In the genomic region with DNA sequence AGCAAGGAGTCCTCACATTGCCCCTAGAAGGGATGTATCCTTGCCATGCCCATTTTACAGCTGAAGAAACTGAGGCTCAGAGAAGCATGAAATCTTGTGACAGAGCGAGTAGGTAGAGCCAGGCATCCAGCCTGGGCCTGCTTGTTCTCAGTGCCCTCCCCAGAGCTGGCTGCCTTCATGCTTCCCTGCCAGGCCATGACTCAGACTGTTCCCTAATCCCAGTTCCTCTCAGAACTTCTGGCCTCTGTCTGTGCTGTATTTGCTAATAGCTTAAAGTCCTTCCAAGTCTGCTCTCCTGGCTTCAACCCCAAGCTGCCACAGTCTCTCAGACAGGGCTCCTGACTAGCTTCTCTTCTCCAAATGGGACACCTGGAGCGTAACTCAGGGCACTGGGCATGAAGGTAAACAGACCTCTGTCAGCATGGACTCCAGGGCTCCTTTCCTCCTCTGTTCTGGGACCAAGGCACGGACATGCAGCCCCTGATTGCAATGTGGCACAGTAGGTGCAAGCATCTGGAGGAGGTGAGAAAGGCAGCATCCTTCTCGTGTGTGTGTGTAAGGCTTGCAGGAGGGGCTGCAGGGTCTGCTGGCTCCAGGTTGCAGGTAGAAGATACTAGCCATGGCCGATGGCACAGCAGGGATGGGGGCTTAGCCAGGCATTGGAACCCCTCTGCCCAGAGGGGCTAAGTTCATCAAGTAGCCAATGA, we compare ENCODE assay signal across 1 cellular context.
TF ChIP-seq lines count a peak whose summit lies in the region.

No MANE protein-coding gene starts in this region.

TF ChIP-seq in SK-N-SH, 30 proteins besides CTCF, POLR2A, EP300 and RAD21 (continued from another document):
- TF ChIP-seq, protein P1, sequence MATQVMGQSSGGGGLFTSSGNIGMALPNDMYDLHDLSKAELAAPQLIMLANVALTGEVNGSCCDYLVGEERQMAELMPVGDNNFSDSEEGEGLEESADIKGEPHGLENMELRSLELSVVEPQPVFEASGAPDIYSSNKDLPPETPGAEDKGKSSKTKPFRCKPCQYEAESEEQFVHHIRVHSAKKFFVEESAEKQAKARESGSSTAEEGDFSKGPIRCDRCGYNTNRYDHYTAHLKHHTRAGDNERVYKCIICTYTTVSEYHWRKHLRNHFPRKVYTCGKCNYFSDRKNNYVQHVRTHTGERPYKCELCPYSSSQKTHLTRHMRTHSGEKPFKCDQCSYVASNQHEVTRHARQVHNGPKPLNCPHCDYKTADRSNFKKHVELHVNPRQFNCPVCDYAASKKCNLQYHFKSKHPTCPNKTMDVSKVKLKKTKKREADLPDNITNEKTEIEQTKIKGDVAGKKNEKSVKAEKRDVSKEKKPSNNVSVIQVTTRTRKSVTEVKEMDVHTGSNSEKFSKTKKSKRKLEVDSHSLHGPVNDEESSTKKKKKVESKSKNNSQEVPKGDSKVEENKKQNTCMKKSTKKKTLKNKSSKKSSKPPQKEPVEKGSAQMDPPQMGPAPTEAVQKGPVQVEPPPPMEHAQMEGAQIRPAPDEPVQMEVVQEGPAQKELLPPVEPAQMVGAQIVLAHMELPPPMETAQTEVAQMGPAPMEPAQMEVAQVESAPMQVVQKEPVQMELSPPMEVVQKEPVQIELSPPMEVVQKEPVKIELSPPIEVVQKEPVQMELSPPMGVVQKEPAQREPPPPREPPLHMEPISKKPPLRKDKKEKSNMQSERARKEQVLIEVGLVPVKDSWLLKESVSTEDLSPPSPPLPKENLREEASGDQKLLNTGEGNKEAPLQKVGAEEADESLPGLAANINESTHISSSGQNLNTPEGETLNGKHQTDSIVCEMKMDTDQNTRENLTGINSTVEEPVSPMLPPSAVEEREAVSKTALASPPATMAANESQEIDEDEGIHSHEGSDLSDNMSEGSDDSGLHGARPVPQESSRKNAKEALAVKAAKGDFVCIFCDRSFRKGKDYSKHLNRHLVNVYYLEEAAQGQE (IDR thresholded peaks at IDR 0.05; ENCODE audit: low read depth, low read length) = no peak
- TF ChIP-seq, protein P2, sequence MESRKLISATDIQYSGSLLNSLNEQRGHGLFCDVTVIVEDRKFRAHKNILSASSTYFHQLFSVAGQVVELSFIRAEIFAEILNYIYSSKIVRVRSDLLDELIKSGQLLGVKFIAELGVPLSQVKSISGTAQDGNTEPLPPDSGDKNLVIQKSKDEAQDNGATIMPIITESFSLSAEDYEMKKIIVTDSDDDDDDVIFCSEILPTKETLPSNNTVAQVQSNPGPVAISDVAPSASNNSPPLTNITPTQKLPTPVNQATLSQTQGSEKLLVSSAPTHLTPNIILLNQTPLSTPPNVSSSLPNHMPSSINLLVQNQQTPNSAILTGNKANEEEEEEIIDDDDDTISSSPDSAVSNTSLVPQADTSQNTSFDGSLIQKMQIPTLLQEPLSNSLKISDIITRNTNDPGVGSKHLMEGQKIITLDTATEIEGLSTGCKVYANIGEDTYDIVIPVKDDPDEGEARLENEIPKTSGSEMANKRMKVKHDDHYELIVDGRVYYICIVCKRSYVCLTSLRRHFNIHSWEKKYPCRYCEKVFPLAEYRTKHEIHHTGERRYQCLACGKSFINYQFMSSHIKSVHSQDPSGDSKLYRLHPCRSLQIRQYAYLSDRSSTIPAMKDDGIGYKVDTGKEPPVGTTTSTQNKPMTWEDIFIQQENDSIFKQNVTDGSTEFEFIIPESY (IDR thresholded peaks at IDR 0.05; ENCODE audit: borderline replicate concordance, low read depth) = no peak
- TF ChIP-seq POLR2AphosphoS5 (IDR thresholded peaks at IDR 0.05; ENCODE audit: low read depth, low read length) (no peak), NRF1 (IDR thresholded peaks at IDR 0.05; ENCODE audit: low read depth, low read length) (no peak), RCOR1 (IDR thresholded peaks at IDR 0.05; ENCODE audit: low read length) (no peak), RXRA (IDR thresholded peaks at IDR 0.05; ENCODE audit: borderline replicate concordance, low read depth) (no peak)
- TF ChIP-seq, protein P3, sequence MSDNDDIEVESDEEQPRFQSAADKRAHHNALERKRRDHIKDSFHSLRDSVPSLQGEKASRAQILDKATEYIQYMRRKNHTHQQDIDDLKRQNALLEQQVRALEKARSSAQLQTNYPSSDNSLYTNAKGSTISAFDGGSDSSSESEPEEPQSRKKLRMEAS (IDR thresholded peaks at IDR 0.05; ENCODE audit: low read depth) = no peak
